Comparison of ENCODE assay signal across 29 cellular contexts in genomic region chr6:111407686-111408085, GRCh38.
"Had no signal": no experiment of that assay in that cellular context is flagged by ENCODE, and none has a peak within 500 bp of the region (broad histone marks: within the 10 kb centered on the region; RNA-seq: fewer than 3 reads in every experiment).

No MANE protein-coding gene starts in this region.

- H3K27me3 Mint-ChIP-seq: naive thymus-derived CD8-positive, alpha-beta T cell; stimulated activated naive CD8-positive, alpha-beta T cell treated with anti-CD3 and anti-CD28 coated beads, Interleukin-15, amount 100 ng/mL, for 72 hours had no signal

- H3K27ac ChIP-seq: breast epithelium, esophagus muscularis mucosa, foreskin keratinocyte, vagina, VCaP had no signal

- DNase-seq: activated CD4-positive, alpha-beta T cell treated with anti-CD3 and anti-CD28 coated beads for 4 hours; activated CD4-positive, alpha-beta T cell treated with anti-CD3 and anti-CD28 coated beads, Interleukin-2, amount 50 U/mL, for 4 hours; activated effector memory CD4-positive, alpha-beta T cell treated with Interleukin-2 at 50 U/mL for 16 hours; activated naive CD4-positive, alpha-beta T cell treated with Interleukin-2 at 50 U/mL for 16 hours; activated T-cell treated with anti-CD3 and anti-CD28 coated beads for 4 hours; activated T-cell treated with anti-CD3 and anti-CD28 coated beads, Interleukin-2, amount 50 U/mL, for 72 hours; amygdala; central memory CD4-positive, alpha-beta T cell; dermis blood vessel endothelial cell; effector CD4-positive, alpha-beta T cell; foreskin keratinocyte; heart right ventricle; left ventricle myocardium superior; mammary epithelial cell; midbrain; naive thymus-derived CD8-positive, alpha-beta T cell; posterior cingulate gyrus; right cardiac atrium; spleen; stimulated activated naive CD8-positive, alpha-beta T cell treated with anti-CD3 and anti-CD28 coated beads, Interleukin-15, amount 100 ng/mL, for 72 hours; substantia nigra; T-helper 9 cell had no signal

- H3K4me3 ChIP-seq: breast epithelium, esophagus muscularis mucosa, heart right ventricle, spleen, upper lobe of left lung, vagina had no signal

- H3K36me3 ChIP-seq: breast epithelium had no signal

- H3K4me3 Mint-ChIP-seq: activated T-cell treated with anti-CD3 and anti-CD28 coated beads, Interleukin-2, amount 50 U/mL, for 72 hours; naive thymus-derived CD8-positive, alpha-beta T cell; stimulated activated naive CD8-positive, alpha-beta T cell treated with anti-CD3 and anti-CD28 coated beads, Interleukin-15, amount 100 ng/mL, for 72 hours had no signal

- H3K4me1 ChIP-seq: breast epithelium, foreskin keratinocyte had no signal

- H3K27me3 ChIP-seq: breast epithelium, esophagus muscularis mucosa, foreskin keratinocyte, heart right ventricle, spleen, upper lobe of left lung, vagina had no signal

- H3K9me3 ChIP-seq: breast epithelium, esophagus muscularis mucosa, upper lobe of left lung, vagina had no signal

- ATAC-seq: activated T-cell treated with anti-CD3 and anti-CD28 coated beads, Interleukin-2, amount 50 U/mL, for 72 hours; foreskin keratinocyte; heart right ventricle; left ventricle myocardium superior; naive thymus-derived CD8-positive, alpha-beta T cell; right cardiac atrium; stimulated activated naive CD8-positive, alpha-beta T cell treated with anti-CD3 and anti-CD28 coated beads, Interleukin-15, amount 100 ng/mL, for 72 hours had no signal

- H3K9me3 Mint-ChIP-seq: activated T-cell treated with anti-CD3 and anti-CD28 coated beads, Interleukin-2, amount 50 U/mL, for 72 hours; stimulated activated naive CD8-positive, alpha-beta T cell treated with anti-CD3 and anti-CD28 coated beads, Interleukin-15, amount 100 ng/mL, for 72 hours had no signal

- H3K27ac Mint-ChIP-seq: activated T-cell treated with anti-CD3 and anti-CD28 coated beads, Interleukin-2, amount 50 U/mL, for 72 hours; naive thymus-derived CD8-positive, alpha-beta T cell had no signal

- FAIRE-seq: islet of Langerhans, TTC549 had no signal
